Comparison of ENCODE assay signal across 1 cellular context in the genomic region with DNA sequence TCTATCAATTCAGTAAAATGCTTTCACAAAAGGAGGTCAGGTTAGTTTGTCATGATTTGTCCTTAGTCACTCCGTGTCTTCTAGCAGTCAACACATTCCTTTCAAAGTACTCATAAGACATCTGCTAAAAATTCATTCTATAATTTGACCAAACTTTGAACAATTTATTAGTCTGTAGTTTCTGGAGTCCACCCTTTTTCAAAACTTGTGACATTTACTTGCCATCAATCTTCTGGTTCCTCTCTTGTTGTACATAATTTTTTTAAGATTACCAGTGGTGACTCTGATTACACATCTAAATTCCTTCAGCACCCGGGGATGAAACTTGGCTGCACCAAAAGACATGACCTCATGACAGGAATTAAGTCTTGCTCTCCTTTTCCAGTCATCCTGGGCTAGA.
TF ChIP-seq lines count a peak whose summit lies in the region.

No MANE protein-coding gene starts in this region.

TF ChIP-seq in SK-N-SH treated with all-trans-retinoic acid at 6 μM for 48 hours, 23 proteins besides CTCF, POLR2A, EP300 and RAD21:
- TF ChIP-seq, protein P1, sequence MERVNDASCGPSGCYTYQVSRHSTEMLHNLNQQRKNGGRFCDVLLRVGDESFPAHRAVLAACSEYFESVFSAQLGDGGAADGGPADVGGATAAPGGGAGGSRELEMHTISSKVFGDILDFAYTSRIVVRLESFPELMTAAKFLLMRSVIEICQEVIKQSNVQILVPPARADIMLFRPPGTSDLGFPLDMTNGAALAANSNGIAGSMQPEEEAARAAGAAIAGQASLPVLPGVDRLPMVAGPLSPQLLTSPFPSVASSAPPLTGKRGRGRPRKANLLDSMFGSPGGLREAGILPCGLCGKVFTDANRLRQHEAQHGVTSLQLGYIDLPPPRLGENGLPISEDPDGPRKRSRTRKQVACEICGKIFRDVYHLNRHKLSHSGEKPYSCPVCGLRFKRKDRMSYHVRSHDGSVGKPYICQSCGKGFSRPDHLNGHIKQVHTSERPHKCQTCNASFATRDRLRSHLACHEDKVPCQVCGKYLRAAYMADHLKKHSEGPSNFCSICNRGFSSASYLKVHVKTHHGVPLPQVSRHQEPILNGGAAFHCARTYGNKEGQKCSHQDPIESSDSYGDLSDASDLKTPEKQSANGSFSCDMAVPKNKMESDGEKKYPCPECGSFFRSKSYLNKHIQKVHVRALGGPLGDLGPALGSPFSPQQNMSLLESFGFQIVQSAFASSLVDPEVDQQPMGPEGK (CRISPR knock-in tag; IDR thresholded peaks at IDR 0.05; ENCODE audit: borderline replicate concordance) = no peak
- no peak for TF ChIP-seq ZFP30 (CRISPR knock-in tag; IDR thresholded peaks at IDR 0.05)
- no peak for TF ChIP-seq ESRRG (CRISPR knock-in tag; IDR thresholded peaks at IDR 0.05)
- peak; percentile 49; the same call in 1 of the 2 replicates for TF ChIP-seq ISL1 (CRISPR knock-in tag; IDR thresholded peaks at IDR 0.05)
- no peak for TF ChIP-seq BACH2 (CRISPR knock-in tag; IDR thresholded peaks at IDR 0.05; ENCODE audit: borderline replicate concordance)
- TF ChIP-seq ZFP3 (CRISPR knock-in tag; IDR thresholded peaks at IDR 0.05) = no peak
- no peak for TF ChIP-seq PPARA (CRISPR knock-in tag; IDR thresholded peaks at IDR 0.05; ENCODE audit: borderline replicate concordance)
